In the genomic region with DNA sequence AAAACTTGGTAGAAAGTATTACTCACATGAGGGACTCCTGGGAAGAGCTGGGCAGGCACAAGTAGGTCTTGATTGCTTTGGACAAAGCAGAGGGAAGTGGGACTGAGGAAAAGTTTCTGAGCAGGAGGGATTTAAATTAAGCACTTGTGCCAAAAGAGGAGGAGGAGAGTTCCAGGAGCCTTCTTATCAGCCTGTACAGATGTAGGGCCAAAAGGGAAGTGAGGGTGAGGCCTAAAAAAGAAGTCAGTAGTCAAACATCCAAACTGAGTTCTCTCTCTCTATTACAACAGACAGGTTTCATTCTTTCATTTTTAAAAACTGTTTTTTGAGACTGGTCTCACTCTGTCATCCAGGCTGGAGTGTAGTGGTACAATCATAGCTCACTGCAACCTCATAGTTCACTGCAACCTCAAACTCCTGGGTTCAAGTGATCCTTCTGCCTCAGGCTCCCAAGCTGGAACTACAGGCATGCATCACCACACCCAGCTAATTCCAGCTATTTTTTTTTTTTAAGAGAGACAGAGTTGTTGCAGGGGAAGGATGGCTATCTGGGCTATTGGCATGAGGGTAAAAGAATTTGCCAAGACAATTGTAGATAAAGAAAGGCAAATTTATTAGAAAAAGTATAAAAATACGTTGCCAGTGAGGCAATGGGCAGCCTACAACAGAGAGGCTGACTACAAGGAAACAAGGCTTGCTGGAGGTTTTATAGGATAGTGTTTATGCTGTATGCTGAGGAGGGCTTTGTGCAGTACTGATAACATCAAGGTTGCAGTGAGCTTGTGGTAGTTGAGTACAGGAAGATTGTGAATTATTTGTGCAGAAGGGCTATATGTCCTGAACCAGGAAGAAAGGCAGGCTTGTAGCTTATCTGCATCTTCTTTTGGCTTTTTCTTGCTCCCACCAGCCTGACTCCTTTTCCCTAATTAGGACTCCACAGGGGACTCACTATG, we compare ENCODE assay signal across 1 cellular context.
TF ChIP-seq lines count a peak whose summit lies in the region.

No MANE protein-coding gene starts in this region.

TF ChIP-seq in K562, 482 proteins besides CTCF, POLR2A, EP300 and RAD21 (continued from another document and continues in another):
- TF ChIP-seq NR4A1 (CRISPR knock-in tag; IDR thresholded peaks at IDR 0.05) (no peak), NR4A1 (tag; IDR thresholded peaks at IDR 0.05) (no peak; the same call in 1 of the 2 replicates), FOXP1 (CRISPR knock-in tag; IDR thresholded peaks at IDR 0.05) (no peak), ZKSCAN3 (CRISPR knock-in tag; IDR thresholded peaks at IDR 0.05) (no peak), NFYB (IDR thresholded peaks at IDR 0.05; ENCODE audit: extremely low read depth, insufficient read length) (no peak), NCOA1 (IDR thresholded peaks at IDR 0.05; ENCODE audit: low read depth) (peak; percentile 65; the same call in 1 of the 2 replicates), KLF6 (CRISPR knock-in tag; IDR thresholded peaks at IDR 0.05; ENCODE audit: borderline replicate concordance) (no peak), ZNF668 (CRISPR knock-in tag; IDR thresholded peaks at IDR 0.05) (no peak), ELF1 (tag; IDR thresholded peaks at IDR 0.05) (peak; percentile 39; the same call in 1 of the 2 replicates), U2AF1 (optimal IDR thresholded peaks at IDR 0.05; ENCODE audit: low read depth, low read length) (no peak), ZNF507 (tag; conservative IDR thresholded peaks at IDR 0.05) (no peak), SRSF1 (IDR thresholded peaks at IDR 0.05; ENCODE audit: low read depth, low read length) (no peak), SP2 (IDR thresholded peaks at IDR 0.05; ENCODE audit: extremely low read depth, low read depth, low read length, poor library complexity, severe bottlenecking) (no peak), PHF21A (IDR thresholded peaks at IDR 0.05; ENCODE audit: borderline replicate concordance, low read depth) (no peak), SIX5 (IDR thresholded peaks at IDR 0.05; ENCODE audit: borderline replicate concordance in 1 of 2, insufficient read depth in 1 of 2, low read depth in 1 of 2, low read length in 2 of 2) (no peak), CHD1 (IDR thresholded peaks at IDR 0.05; ENCODE audit: low read length) (no peak), SMARCA5 (IDR thresholded peaks at IDR 0.05) (no peak; the same call in 1 of the 2 replicates), BCOR (IDR thresholded peaks at IDR 0.05) (0 out of 2 replicates have a peak, but pooled peaks have one; percentile 15), HMG20A (CRISPR knock-in tag; conservative IDR thresholded peaks at IDR 0.05) (no peak), HNRNPK (IDR thresholded peaks at IDR 0.05; ENCODE audit: low read depth, low read length, poor library complexity, severe bottlenecking) (no peak), MAFF (IDR thresholded peaks at IDR 0.05; ENCODE audit: low read length) (no peak), ZNF707 (CRISPR knock-in tag; conservative IDR thresholded peaks at IDR 0.05) (no peak), ZNF311 (CRISPR knock-in tag; IDR thresholded peaks at IDR 0.05) (0 out of 2 replicates have a peak, but pooled peaks have one; percentile 29), ZNF184 (CRISPR knock-in tag; IDR thresholded peaks at IDR 0.05) (no peak), STAT5B (CRISPR knock-in tag; IDR thresholded peaks at IDR 0.05) (no peak), NR3C1 (CRISPR knock-in tag; IDR thresholded peaks at IDR 0.05) (no peak), ZSCAN29 (IDR thresholded peaks at IDR 0.05) (no peak), ESRRB (CRISPR knock-in tag; IDR thresholded peaks at IDR 0.05; ENCODE audit: borderline replicate concordance) (no peak), CREB1 (IDR thresholded peaks at IDR 0.05) (no peak), CREB1 (CRISPR knock-in tag; IDR thresholded peaks at IDR 0.05) (no peak), KLF13 (tag; IDR thresholded peaks at IDR 0.05; ENCODE audit: borderline replicate concordance, low read depth) (no peak), FOS (IDR thresholded peaks at IDR 0.05; ENCODE audit: extremely low read depth, insufficient read length) (no peak), DMBX1 (CRISPR knock-in tag; IDR thresholded peaks at IDR 0.05; ENCODE audit: borderline replicate concordance) (peak; percentile 67; the same call in 1 of the 2 replicates), POLR2G (IDR thresholded peaks at IDR 0.05; ENCODE audit: low read depth, low read length) (no peak), MYBL2 (IDR thresholded peaks at IDR 0.05; ENCODE audit: low read depth) (no peak; the same call in 1 of the 2 replicates), MYBL2 (CRISPR knock-in tag; IDR thresholded peaks at IDR 0.05; ENCODE audit: borderline replicate concordance) (no peak), ZFP1 (CRISPR knock-in tag; IDR thresholded peaks at IDR 0.05) (no peak), HEY1 (CRISPR knock-in tag; IDR thresholded peaks at IDR 0.05; ENCODE audit: borderline replicate concordance) (no peak), KHSRP (IDR thresholded peaks at IDR 0.05) (no peak), SIN3B (IDR thresholded peaks at IDR 0.05; ENCODE audit: low read depth) (no peak), ZNF699 (CRISPR knock-in tag; IDR thresholded peaks at IDR 0.05; ENCODE audit: insufficient replicate concordance) (no peak), HNRNPLL (IDR thresholded peaks at IDR 0.05; ENCODE audit: low read depth, low read length, poor library complexity, severe bottlenecking) (no peak), ZNF174 (CRISPR knock-in tag; IDR thresholded peaks at IDR 0.05) (no peak), KDM5B (IDR thresholded peaks at IDR 0.05; ENCODE audit: insufficient replicate concordance, low read depth, low read length) (no peak), EWSR1 (IDR thresholded peaks at IDR 0.05; ENCODE audit: borderline replicate concordance, low read depth, partially characterized antibody) (no peak), ZNF212 (CRISPR knock-in tag; IDR thresholded peaks at IDR 0.05) (no peak)
- TF ChIP-seq, protein P1, sequence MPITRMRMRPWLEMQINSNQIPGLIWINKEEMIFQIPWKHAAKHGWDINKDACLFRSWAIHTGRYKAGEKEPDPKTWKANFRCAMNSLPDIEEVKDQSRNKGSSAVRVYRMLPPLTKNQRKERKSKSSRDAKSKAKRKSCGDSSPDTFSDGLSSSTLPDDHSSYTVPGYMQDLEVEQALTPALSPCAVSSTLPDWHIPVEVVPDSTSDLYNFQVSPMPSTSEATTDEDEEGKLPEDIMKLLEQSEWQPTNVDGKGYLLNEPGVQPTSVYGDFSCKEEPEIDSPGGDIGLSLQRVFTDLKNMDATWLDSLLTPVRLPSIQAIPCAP (CRISPR knock-in tag; IDR thresholded peaks at IDR 0.05; ENCODE audit: borderline replicate concordance) = no peak
- TF ChIP-seq, protein P2, sequence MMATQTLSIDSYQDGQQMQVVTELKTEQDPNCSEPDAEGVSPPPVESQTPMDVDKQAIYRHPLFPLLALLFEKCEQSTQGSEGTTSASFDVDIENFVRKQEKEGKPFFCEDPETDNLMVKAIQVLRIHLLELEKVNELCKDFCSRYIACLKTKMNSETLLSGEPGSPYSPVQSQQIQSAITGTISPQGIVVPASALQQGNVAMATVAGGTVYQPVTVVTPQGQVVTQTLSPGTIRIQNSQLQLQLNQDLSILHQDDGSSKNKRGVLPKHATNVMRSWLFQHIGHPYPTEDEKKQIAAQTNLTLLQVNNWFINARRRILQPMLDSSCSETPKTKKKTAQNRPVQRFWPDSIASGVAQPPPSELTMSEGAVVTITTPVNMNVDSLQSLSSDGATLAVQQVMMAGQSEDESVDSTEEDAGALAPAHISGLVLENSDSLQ (IDR thresholded peaks at IDR 0.05) = 0 out of 2 replicates have a peak, but pooled peaks have one; percentile 4
- TF ChIP-seq, protein P3, sequence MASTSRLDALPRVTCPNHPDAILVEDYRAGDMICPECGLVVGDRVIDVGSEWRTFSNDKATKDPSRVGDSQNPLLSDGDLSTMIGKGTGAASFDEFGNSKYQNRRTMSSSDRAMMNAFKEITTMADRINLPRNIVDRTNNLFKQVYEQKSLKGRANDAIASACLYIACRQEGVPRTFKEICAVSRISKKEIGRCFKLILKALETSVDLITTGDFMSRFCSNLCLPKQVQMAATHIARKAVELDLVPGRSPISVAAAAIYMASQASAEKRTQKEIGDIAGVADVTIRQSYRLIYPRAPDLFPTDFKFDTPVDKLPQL (IDR thresholded peaks at IDR 0.05; ENCODE audit: extremely low read depth, insufficient read length) = no peak
- TF ChIP-seq, protein P4, sequence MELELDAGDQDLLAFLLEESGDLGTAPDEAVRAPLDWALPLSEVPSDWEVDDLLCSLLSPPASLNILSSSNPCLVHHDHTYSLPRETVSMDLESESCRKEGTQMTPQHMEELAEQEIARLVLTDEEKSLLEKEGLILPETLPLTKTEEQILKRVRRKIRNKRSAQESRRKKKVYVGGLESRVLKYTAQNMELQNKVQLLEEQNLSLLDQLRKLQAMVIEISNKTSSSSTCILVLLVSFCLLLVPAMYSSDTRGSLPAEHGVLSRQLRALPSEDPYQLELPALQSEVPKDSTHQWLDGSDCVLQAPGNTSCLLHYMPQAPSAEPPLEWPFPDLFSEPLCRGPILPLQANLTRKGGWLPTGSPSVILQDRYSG (tag; conservative IDR thresholded peaks at IDR 0.05; ENCODE audit: low read depth) = no peak
- TF ChIP-seq, protein P5, sequence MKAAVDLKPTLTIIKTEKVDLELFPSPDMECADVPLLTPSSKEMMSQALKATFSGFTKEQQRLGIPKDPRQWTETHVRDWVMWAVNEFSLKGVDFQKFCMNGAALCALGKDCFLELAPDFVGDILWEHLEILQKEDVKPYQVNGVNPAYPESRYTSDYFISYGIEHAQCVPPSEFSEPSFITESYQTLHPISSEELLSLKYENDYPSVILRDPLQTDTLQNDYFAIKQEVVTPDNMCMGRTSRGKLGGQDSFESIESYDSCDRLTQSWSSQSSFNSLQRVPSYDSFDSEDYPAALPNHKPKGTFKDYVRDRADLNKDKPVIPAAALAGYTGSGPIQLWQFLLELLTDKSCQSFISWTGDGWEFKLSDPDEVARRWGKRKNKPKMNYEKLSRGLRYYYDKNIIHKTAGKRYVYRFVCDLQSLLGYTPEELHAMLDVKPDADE (conservative IDR thresholded peaks at IDR 0.05; ENCODE audit: control insufficient read depth, low read depth, low read length) = no peak
- TF ChIP-seq, protein P6, sequence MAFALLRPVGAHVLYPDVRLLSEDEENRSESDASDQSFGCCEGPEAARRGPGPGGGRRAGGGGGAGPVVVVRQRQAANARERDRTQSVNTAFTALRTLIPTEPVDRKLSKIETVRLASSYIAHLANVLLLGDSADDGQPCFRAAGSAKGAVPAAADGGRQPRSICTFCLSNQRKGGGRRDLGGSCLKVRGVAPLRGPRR (CRISPR knock-in tag; IDR thresholded peaks at IDR 0.05) = no peak
- TF ChIP-seq, protein P7, sequence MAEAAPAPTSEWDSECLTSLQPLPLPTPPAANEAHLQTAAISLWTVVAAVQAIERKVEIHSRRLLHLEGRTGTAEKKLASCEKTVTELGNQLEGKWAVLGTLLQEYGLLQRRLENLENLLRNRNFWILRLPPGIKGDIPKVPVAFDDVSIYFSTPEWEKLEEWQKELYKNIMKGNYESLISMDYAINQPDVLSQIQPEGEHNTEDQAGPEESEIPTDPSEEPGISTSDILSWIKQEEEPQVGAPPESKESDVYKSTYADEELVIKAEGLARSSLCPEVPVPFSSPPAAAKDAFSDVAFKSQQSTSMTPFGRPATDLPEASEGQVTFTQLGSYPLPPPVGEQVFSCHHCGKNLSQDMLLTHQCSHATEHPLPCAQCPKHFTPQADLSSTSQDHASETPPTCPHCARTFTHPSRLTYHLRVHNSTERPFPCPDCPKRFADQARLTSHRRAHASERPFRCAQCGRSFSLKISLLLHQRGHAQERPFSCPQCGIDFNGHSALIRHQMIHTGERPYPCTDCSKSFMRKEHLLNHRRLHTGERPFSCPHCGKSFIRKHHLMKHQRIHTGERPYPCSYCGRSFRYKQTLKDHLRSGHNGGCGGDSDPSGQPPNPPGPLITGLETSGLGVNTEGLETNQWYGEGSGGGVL (CRISPR knock-in tag; IDR thresholded peaks at IDR 0.05) = no peak
- TF ChIP-seq, protein P8, sequence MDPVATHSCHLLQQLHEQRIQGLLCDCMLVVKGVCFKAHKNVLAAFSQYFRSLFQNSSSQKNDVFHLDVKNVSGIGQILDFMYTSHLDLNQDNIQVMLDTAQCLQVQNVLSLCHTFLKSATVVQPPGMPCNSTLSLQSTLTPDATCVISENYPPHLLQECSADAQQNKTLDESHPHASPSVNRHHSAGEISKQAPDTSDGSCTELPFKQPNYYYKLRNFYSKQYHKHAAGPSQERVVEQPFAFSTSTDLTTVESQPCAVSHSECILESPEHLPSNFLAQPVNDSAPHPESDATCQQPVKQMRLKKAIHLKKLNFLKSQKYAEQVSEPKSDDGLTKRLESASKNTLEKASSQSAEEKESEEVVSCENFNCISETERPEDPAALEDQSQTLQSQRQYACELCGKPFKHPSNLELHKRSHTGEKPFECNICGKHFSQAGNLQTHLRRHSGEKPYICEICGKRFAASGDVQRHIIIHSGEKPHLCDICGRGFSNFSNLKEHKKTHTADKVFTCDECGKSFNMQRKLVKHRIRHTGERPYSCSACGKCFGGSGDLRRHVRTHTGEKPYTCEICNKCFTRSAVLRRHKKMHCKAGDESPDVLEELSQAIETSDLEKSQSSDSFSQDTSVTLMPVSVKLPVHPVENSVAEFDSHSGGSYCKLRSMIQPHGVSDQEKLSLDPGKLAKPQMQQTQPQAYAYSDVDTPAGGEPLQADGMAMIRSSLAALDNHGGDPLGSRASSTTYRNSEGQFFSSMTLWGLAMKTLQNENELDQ (CRISPR knock-in tag; IDR thresholded peaks at IDR 0.05; ENCODE audit: borderline replicate concordance) = no peak
- TF ChIP-seq, protein P9, sequence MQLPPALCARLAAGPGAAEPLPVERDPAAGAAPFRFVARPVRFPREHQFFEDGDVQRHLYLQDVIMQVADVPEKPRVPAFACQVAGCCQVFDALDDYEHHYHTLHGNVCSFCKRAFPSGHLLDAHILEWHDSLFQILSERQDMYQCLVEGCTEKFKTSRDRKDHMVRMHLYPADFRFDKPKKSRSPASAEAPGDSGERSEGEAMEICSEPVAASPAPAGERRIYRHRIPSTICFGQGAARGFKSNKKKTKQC (CRISPR knock-in tag; IDR thresholded peaks at IDR 0.05) = no peak
- TF ChIP-seq, protein P10, sequence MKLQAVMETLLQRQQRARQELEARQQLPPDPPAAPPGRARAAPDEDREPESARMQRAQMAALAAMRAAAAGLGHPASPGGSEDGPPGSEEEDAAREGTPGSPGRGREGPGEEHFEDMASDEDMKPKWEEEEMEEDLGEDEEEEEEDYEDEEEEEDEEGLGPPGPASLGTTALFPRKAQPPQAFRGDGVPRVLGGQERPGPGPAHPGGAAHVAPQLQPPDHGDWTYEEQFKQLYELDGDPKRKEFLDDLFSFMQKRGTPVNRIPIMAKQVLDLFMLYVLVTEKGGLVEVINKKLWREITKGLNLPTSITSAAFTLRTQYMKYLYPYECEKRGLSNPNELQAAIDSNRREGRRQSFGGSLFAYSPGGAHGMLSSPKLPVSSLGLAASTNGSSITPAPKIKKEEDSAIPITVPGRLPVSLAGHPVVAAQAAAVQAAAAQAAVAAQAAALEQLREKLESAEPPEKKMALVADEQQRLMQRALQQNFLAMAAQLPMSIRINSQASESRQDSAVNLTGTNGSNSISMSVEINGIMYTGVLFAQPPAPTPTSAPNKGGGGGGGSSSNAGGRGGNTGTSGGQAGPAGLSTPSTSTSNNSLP (IDR thresholded peaks at IDR 0.05; ENCODE audit: borderline replicate concordance, low read depth, low read length) = 0 out of 2 replicates have a peak, but pooled peaks have one; percentile 12
